1 cellular context compared by ENCODE assay signal in genomic region chr2:68653538-68653982, GRCh38.
TF ChIP-seq lines count a peak whose summit lies in the region.

No MANE protein-coding gene starts in this region.

TF ChIP-seq in GM23338, 12 proteins besides CTCF, POLR2A, EP300 and RAD21 (continued from another document):
- TF ChIP-seq ZNF462 (CRISPR knock-in tag; IDR thresholded peaks at IDR 0.05), result no peak
- no peak for TF ChIP-seq ETS1 (IDR thresholded peaks at IDR 0.05)
- no peak for TF ChIP-seq JUNB (IDR thresholded peaks at IDR 0.05; ENCODE audit: unreplicated experiment)
- TF ChIP-seq CREB1 (CRISPR knock-in tag; IDR thresholded peaks at IDR 0.05; ENCODE audit: low read depth), result no peak
- no peak for TF ChIP-seq POLR2AphosphoS5 (IDR thresholded peaks at IDR 0.05; ENCODE audit: low read depth)
